Comparison of ENCODE assay signal across 1 cellular context in the genomic region with DNA sequence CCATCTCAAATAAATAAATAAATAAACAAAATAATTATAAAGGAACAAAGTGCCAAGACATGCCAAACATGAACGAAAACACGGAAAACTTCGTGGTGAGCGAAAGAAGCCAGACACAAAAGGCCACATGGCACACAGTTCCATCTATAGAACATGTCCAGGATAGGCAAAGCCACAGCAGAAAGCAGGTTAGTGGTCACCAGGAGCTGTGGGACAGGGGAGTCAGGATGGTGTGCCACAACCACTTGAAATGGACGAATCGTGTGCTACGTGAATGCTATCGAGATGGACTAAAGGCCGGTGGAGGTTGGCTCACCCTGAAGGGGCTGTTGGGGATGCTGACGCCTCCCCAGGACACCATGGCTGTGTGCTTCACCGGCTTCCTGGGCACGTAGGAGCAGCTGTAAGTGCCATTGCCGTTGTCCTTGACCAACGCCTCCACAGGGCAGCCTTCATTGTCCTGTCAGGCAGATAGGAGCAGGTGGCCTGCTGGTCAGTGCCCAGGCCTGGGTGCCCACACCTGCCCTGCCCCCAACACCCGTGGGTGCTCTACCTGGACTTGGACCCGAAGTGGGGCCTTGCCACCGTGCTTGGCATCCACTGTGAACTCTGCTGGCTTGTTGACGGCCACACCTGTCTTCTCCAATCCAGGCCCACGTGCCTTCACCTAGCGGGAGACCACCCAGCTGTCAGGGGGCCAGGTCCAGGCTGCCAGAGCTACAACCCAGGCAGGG.
TF ChIP-seq lines count a peak whose summit lies in the region.

No MANE protein-coding gene starts in this region.

TF ChIP-seq in IMR-90, 13 proteins besides CTCF, POLR2A, EP300 and RAD21:
- TF ChIP-seq MAFK (IDR thresholded peaks at IDR 0.05; ENCODE audit: low read depth, low read length) (no peak), CHD1 (IDR thresholded peaks at IDR 0.05; ENCODE audit: low read depth, low read length) (no peak), RCOR1 (IDR thresholded peaks at IDR 0.05; ENCODE audit: insufficient replicate concordance, low read length) (no peak), RFX5 (IDR thresholded peaks at IDR 0.05; ENCODE audit: low read depth, low read length) (no peak), MAZ (IDR thresholded peaks at IDR 0.05; ENCODE audit: borderline replicate concordance, low read depth, low read length) (no peak), FOS (IDR thresholded peaks at IDR 0.05; ENCODE audit: low read depth, low read length) (no peak), SMC3 (IDR thresholded peaks at IDR 0.05; ENCODE audit: low read depth, low read length) (no peak), CEBPB (IDR thresholded peaks at IDR 0.05; ENCODE audit: low read depth, low read length) (no peak), NFE2L2 (IDR thresholded peaks at IDR 0.05; ENCODE audit: low read depth, low read length) (no peak), MXI1 (IDR thresholded peaks at IDR 0.05; ENCODE audit: borderline replicate concordance, low read depth, low read length) (no peak), BHLHE40 (IDR thresholded peaks at IDR 0.05; ENCODE audit: low read depth, low read length) (no peak)
- TF ChIP-seq, protein P1, sequence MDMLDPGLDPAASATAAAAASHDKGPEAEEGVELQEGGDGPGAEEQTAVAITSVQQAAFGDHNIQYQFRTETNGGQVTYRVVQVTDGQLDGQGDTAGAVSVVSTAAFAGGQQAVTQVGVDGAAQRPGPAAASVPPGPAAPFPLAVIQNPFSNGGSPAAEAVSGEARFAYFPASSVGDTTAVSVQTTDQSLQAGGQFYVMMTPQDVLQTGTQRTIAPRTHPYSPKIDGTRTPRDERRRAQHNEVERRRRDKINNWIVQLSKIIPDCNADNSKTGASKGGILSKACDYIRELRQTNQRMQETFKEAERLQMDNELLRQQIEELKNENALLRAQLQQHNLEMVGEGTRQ (IDR thresholded peaks at IDR 0.05; ENCODE audit: low read depth, low read length) = no peak
- TF ChIP-seq, protein P2, sequence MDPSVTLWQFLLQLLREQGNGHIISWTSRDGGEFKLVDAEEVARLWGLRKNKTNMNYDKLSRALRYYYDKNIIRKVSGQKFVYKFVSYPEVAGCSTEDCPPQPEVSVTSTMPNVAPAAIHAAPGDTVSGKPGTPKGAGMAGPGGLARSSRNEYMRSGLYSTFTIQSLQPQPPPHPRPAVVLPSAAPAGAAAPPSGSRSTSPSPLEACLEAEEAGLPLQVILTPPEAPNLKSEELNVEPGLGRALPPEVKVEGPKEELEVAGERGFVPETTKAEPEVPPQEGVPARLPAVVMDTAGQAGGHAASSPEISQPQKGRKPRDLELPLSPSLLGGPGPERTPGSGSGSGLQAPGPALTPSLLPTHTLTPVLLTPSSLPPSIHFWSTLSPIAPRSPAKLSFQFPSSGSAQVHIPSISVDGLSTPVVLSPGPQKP (IDR thresholded peaks at IDR 0.05; ENCODE audit: borderline replicate concordance, low read depth, low read length) = no peak
